Comparison of ENCODE assay signal across 9 cellular contexts in genomic region chr1:116908821-116909510, GRCh38. TPM values are rescaled to one million over a fixed set of nuclear protein-coding genes. Genes with fewer than 3 reads are reported as not detected.
A peak's percentile ranks its signal among the peaks of the same experiment; 100 is the strongest.
DNase-seq lines count a peak whose midpoint lies in the region; ATAC-seq and TF ChIP-seq lines count a peak whose summit lies in the region.
"Had no signal": no experiment of that assay in that cellular context is flagged by ENCODE, and none has a peak within 500 bp of the region (broad histone marks: within the 10 kb centered on the region; RNA-seq: fewer than 3 reads in every experiment).

No MANE protein-coding gene starts in this region.

- no peak for TF ChIP-seq CTCF in astrocyte of the spinal cord (IDR thresholded peaks at IDR 0.05; ENCODE audit: low read depth, low read length)
- TF ChIP-seq CTCF in kidney epithelial cell (IDR thresholded peaks at IDR 0.05; ENCODE audit: insufficient read depth, low read length, poor library complexity, severe bottlenecking), result no peak
- TF ChIP-seq CTCF in testis (IDR thresholded peaks at IDR 0.05), result no peak

- H3K4me1 Mint-ChIP-seq in activated T-cell treated with anti-CD3 and anti-CD28 coated beads, Interleukin-2, amount 50 U/mL, for 24 hours (ENCODE audit: low read depth), result peaks cover 3% of the 10 kb centered on the region

- TF ChIP-seq POLR2A in testis (IDR thresholded peaks at IDR 0.05), result no peak

- in situ Hi-C loops in astrocyte of the spinal cord (cut with HindIII; ENCODE audit: low sequenced_read_pairs), result no loop called here

- H3K9me3 ChIP-seq in testis, result no peaks in the 10 kb centered on the region

- H3K36me3 Mint-ChIP-seq in activated T-cell treated with anti-CD3 and anti-CD28 coated beads, Interleukin-2, amount 50 U/mL, for 24 hours (ENCODE audit: low read depth), result no peaks in the 10 kb centered on the region

- H3K27me3 Mint-ChIP-seq in activated T-cell treated with anti-CD3 and anti-CD28 coated beads, Interleukin-2, amount 50 U/mL, for 24 hours, result peaks cover 2% of the 10 kb centered on the region

- H3K36me3 ChIP-seq in kidney epithelial cell (ENCODE audit: control insufficient read depth, insufficient read depth, low read length) (no peaks in the 10 kb centered on the region), testis (ENCODE audit: low read depth, missing control alignments) (no peaks in the 10 kb centered on the region)

- peak overlapping the region; percentile 73 for H3K27ac Mint-ChIP-seq in activated T-cell treated with anti-CD3 and anti-CD28 coated beads, Interleukin-2, amount 50 U/mL, for 24 hours

- peak overlapping the region; percentile 58 for H3K4me3 ChIP-seq in astrocyte of the spinal cord (ENCODE audit: low read depth, low read length)
- peak overlapping the region; percentile 80 for H3K4me3 ChIP-seq in kidney epithelial cell (ENCODE audit: low read depth, low read length)
- peak overlapping the region; percentile 69 to 82 for H3K4me3 ChIP-seq in testis

- DNase-seq in activated T-cell treated with anti-CD3 and anti-CD28 coated beads, Interleukin-2, amount 50 U/mL, for 24 hours, result no peak
- DNase-seq in activated T-cell treated with anti-CD3 and anti-CD28 coated beads, Interleukin-2, amount 50 U/mL, for 1 hour, result no peak
- DNase-seq in astrocyte of the spinal cord (ENCODE audit: low read depth, low spot score) (no peak), kidney epithelial cell (ENCODE audit: low read depth) (no peak), testis (no peak), DMS153 (lab: John Stamatoyannopoulos, UW) (no peak), DMS153 treated with DMSO at 0.1 percent for 48 hours (lab: John Stamatoyannopoulos, UW; ENCODE audit: unreplicated experiment) (no peak)
- DNase-seq: activated CD4-positive, CD25-positive, alpha-beta regulatory T cell had no signal

- H3K27me3 ChIP-seq in kidney epithelial cell (ENCODE audit: control insufficient read depth, insufficient read depth, low read length), result no peaks in the 10 kb centered on the region
- no peaks in the 10 kb centered on the region for H3K27me3 ChIP-seq in testis

- ATAC-seq in GM21576 (IDR thresholded peaks at IDR 0.05; ENCODE audit: unreplicated experiment), result no peak

- WGBS in testis, 2 donors, result 57 to 58% methylated on average over 13 of the region's 13 CpGs

- H3K27ac ChIP-seq in testis, result peak overlapping the region; percentile 82 to 86

- peaks cover 8% of the 10 kb centered on the region for H3K4me1 ChIP-seq in testis

- intact Hi-C loops in testis (cut with DNase I; ENCODE audit: low total_unique reads), result no loop called here

- H3K9me3 Mint-ChIP-seq in activated T-cell treated with anti-CD3 and anti-CD28 coated beads, Interleukin-2, amount 50 U/mL, for 24 hours, result no peaks in the 10 kb centered on the region

- H3K4me3 Mint-ChIP-seq in activated T-cell treated with anti-CD3 and anti-CD28 coated beads, Interleukin-2, amount 50 U/mL, for 24 hours, result peak overlapping the region; percentile 68

RNA-seq across cellular contexts. Expression of gene PTGFRN, which starts 0.8 kb away (rescaled TPM):
- total RNA-seq in kidney epithelial cell, result 90.0 and 91.3 TPM in 2 replicates
- total RNA-seq in testis, result 10 to 100 TPM; 26.8 to 28.1 TPM
- polyA plus RNA-seq in testis (ENCODE audit: insufficient read depth, low read depth, low replicate concordance), result 32.0 TPM
